Comparison of ENCODE assay signal across 8 cellular contexts in the genomic region with DNA sequence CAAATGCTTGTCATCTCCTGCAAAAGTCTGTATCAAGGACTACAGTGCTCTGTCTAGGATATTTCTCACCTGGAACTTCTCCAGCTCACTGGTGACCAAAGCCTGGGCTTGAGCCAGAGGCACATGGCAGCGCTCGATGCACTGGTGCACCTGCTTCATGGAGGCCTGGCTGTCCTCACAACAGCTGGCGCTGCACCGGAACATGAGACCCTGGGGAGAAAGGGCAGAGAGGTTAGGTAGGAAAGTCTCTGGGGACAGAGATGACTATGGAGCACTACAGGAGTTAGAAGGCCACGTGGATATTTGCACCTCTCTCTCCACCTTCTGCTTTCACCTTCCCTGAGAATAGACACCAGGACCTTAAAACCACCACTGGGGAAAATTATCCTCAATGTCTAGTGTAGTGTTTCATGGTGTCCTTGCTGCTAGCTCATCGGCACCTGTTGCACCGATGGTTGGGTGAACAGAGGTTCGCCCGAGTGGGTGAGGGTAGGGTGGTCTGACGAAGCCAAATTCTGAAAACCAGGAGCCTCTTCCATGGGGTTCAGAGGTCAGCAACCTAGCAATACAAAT. TPM values are rescaled to one million over a fixed set of nuclear protein-coding genes. Genes with fewer than 3 reads are reported as not detected.
DNase-seq lines count a peak whose midpoint lies in the region; ATAC-seq and TF ChIP-seq lines count a peak whose summit lies in the region.

No MANE protein-coding gene starts in this region.

- ATAC-seq in GM21576 (IDR thresholded peaks at IDR 0.05; ENCODE audit: unreplicated experiment) = no peak

- H3K4me3 Mint-ChIP-seq in HFFc6 = peak overlapping the region; percentile 93
- peak overlapping the region; percentile 94 to 97 (median 97) for H3K4me3 Mint-ChIP-seq in brain

- H3K9me3 Mint-ChIP-seq in HFFc6 (no peaks in the 10 kb centered on the region), brain (peaks cover 0 to 8% (median 4%) of the 10 kb centered on the region in 5 experiments)

- H3K27me3 Mint-ChIP-seq in HFFc6 (ENCODE audit: insufficient read depth) (no peaks in the 10 kb centered on the region; the same call in 1 of the 2 replicates), brain (peaks cover 3% of the 10 kb centered on the region)

- DNase-seq in AG10803 (ENCODE audit: low read depth) (no peak), HFFc6 (no peak), Kasumi-1 (lab: John Stamatoyannopoulos, UW) (no peak), NCI-H1092 treated with DMSO at 0.1 percent for 48 hours (lab: John Stamatoyannopoulos, UW) (no peak), NCI-H748 treated with DMSO at 0.1 percent for 48 hours (lab: John Stamatoyannopoulos, UW) (no peak)

- H3K4me1 ChIP-seq in mononuclear cell (ENCODE audit: insufficient read depth, low read length) = peaks cover 12% of the 10 kb centered on the region

- peak overlapping the region; percentile 87 for H3K4me3 ChIP-seq in AG10803 (ENCODE audit: low read length)
- peak overlapping the region; percentile 93 for H3K4me3 ChIP-seq in mononuclear cell (ENCODE audit: low read length)

- peaks cover 9% of the 10 kb centered on the region for H3K36me3 Mint-ChIP-seq in HFFc6 (ENCODE audit: low read depth)
- peaks cover 33% of the 10 kb centered on the region for H3K36me3 Mint-ChIP-seq in brain

- H3K4me1 Mint-ChIP-seq in HFFc6 (ENCODE audit: low read depth) = peaks cover 19% of the 10 kb centered on the region
- H3K4me1 Mint-ChIP-seq in brain = peaks cover 32% of the 10 kb centered on the region

- H3K9me3 ChIP-seq in mononuclear cell (ENCODE audit: low read depth, low read length) = no peaks in the 10 kb centered on the region

- H3K27ac Mint-ChIP-seq in HFFc6 (peak overlapping the region; percentile 85), brain (peak overlapping the region; percentile 94 to 98 (median 97))

- TF ChIP-seq CTCF in AG10803 (conservative IDR thresholded peaks at IDR 0.05; ENCODE audit: low read length) = no peak
- TF ChIP-seq CTCF in HFFc6 (IDR thresholded peaks at IDR 0.05) = peak; percentile 54
- TF ChIP-seq CTCF in brain (conservative IDR thresholded peaks at IDR 0.05) = peak in 1 of 2 experiments; percentile 18

- no peaks in the 10 kb centered on the region for H3K27me3 ChIP-seq in mononuclear cell (ENCODE audit: insufficient read depth, low read length)

RNA-seq across cellular contexts. Expression of gene FAM136A, which starts 1.0 kb away (rescaled TPM):
- 10 to 100 TPM; 28.2 to 37.0 (median 32.5) TPM for total RNA-seq in HFFc6 (2021; fragmentation: NEBNext Ultra II Directional; extraction: Animal tissue kit (Norgen Biotek cat#: 25700))
- 39.0 TPM for polyA plus RNA-seq in brain (ENCODE audit: insufficient read depth, low read depth, low replicate concordance)
- total RNA-seq in mononuclear cell = 18.1 TPM

RNA-seq across cellular contexts. Expression of gene SNRPG, which starts 7.3 kb away (rescaled TPM):
- total RNA-seq in HFFc6 (2021; fragmentation: NEBNext Ultra II Directional; extraction: Animal tissue kit (Norgen Biotek cat#: 25700)) = 100 to 1,000 TPM; 183 to 246 (median 226) TPM
- polyA plus RNA-seq in brain (ENCODE audit: insufficient read depth, low read depth, low replicate concordance) = 114 TPM
- 92.5 TPM for total RNA-seq in mononuclear cell

RNA-seq across cellular contexts. Expression of gene PCYOX1, which starts 42.9 kb away (rescaled TPM):
- total RNA-seq in HFFc6 (2021; fragmentation: NEBNext Ultra II Directional; extraction: Animal tissue kit (Norgen Biotek cat#: 25700)) = 10 to 100 TPM; 75.5 to 95.2 (median 85.2) TPM
- polyA plus RNA-seq in brain (ENCODE audit: insufficient read depth, low read depth, low replicate concordance) = 23.8 TPM
- 4.9 TPM for total RNA-seq in mononuclear cell

RNA-seq across cellular contexts. Expression of gene TIA1, which starts 52.4 kb away (rescaled TPM):
- total RNA-seq in HFFc6 (2021; fragmentation: NEBNext Ultra II Directional; extraction: Animal tissue kit (Norgen Biotek cat#: 25700)) = 10 to 100 TPM; 50.3 to 58.1 (median 55.3) TPM
- polyA plus RNA-seq in brain (ENCODE audit: insufficient read depth, low read depth, low replicate concordance) = 30.5 TPM
- total RNA-seq in mononuclear cell = 57.1 TPM

Comparison
In these comparisons a context has a peak if more than half of its experiments do, and no peak if none do; other contexts are left out.
1. RNA of gene PCYOX1, which starts 42.9 kb away (total RNA-seq): 75.5 to 95.2 TPM in HFFc6; 4.9 TPM in mononuclear cell (single experiment); every median in the first group is over 10 times any median in the second.